Comparison of ENCODE assay signal across 27 cellular contexts in genomic region chr9:7085357-7085756, GRCh38.
"Had no signal": no experiment of that assay in that cellular context is flagged by ENCODE, and none has a peak within 500 bp of the region (broad histone marks: within the 10 kb centered on the region; RNA-seq: fewer than 3 reads in every experiment).

No MANE protein-coding gene starts in this region.

- H3K27me3 Mint-ChIP-seq: naive thymus-derived CD8-positive, alpha-beta T cell; natural killer cell treated with Interleukin-12 subunit alpha and Interleukin-12 subunit beta and Interleukin-15 and Interleukin-18, amount 100 ng/mL, for 72 hours; progenitor cell of endocrine pancreas; stimulated activated naive CD8-positive, alpha-beta T cell treated with anti-CD3 and anti-CD28 coated beads, Interleukin-15, Interleukin-2, amounts not matched to agents 100 ng/mL and 50 ng/mL, for 24 hours had no signal

- H3K9me3 ChIP-seq: ovary, psoas muscle, right lobe of liver, sigmoid colon, stomach, thoracic aorta, thyroid gland, tibial nerve, upper lobe of left lung, vagina had no signal

- H3K79me2 ChIP-seq: parathyroid adenoma had no signal

- H3K27ac ChIP-seq: neural progenitor cell, ovary, parathyroid adenoma, psoas muscle, right lobe of liver, sigmoid colon, stomach, thoracic aorta, thyroid gland, tibial nerve, upper lobe of left lung, vagina had no signal

- DNase-seq: naive thymus-derived CD8-positive, alpha-beta T cell; occipital lobe; ovary; posterior cingulate gyrus; psoas muscle; right cardiac atrium; right lobe of liver; sigmoid colon; small intestine; stimulated activated CD4-positive, alpha-beta T cell treated with anti-CD3 and anti-CD28 coated beads, Interleukin-15, amount 100 ng/mL, for 24 hours; stimulated activated CD4-positive, alpha-beta T cell treated with anti-CD3 and anti-CD28 coated beads, Interleukin-2, amount 100 ng/mL, for 24 hours; stimulated activated CD4-positive, alpha-beta T cell treated with anti-CD3 and anti-CD28 coated beads, Interleukin-2, amount 100 ng/mL, for 48 hours; stimulated activated CD4-positive, alpha-beta T cell treated with anti-CD3 and anti-CD28 coated beads, Interleukin-4, amount 100 ng/mL, for 24 hours; stimulated activated naive CD4-positive, alpha-beta T cell treated with Interleukin-2 at 50 U/mL for 16 hours; stomach; thyroid gland; trophoblast cell; upper lobe of left lung had no signal

- H3K4me2 ChIP-seq: neural progenitor cell had no signal

- H3K4me3 Mint-ChIP-seq: naive thymus-derived CD8-positive, alpha-beta T cell; natural killer cell treated with Interleukin-12 subunit alpha and Interleukin-12 subunit beta and Interleukin-15 and Interleukin-18, amount 100 ng/mL, for 72 hours; neural progenitor cell; stimulated activated effector memory CD8-positive, alpha-beta T cell treated with anti-CD3 and anti-CD28 coated beads, Interleukin-12 subunit alpha, Interleukin-12 subunit beta, amount 100 ng/mL, for 72 hours; stimulated activated naive CD8-positive, alpha-beta T cell treated with anti-CD3 and anti-CD28 coated beads, Interleukin-15, Interleukin-2, amounts not matched to agents 100 ng/mL and 50 ng/mL, for 24 hours had no signal

- ATAC-seq: naive thymus-derived CD8-positive, alpha-beta T cell; natural killer cell treated with Interleukin-12 subunit alpha and Interleukin-12 subunit beta and Interleukin-15 and Interleukin-18, amount 100 ng/mL, for 72 hours; psoas muscle; right cardiac atrium; right lobe of liver; stimulated activated effector memory CD8-positive, alpha-beta T cell treated with anti-CD3 and anti-CD28 coated beads, Interleukin-12 subunit alpha, Interleukin-12 subunit beta, amount 100 ng/mL, for 72 hours had no signal

- H2AFZ ChIP-seq: neural progenitor cell, parathyroid adenoma had no signal

- H3K4me1 ChIP-seq: parathyroid adenoma had no signal

- H3K27me3 ChIP-seq: neural progenitor cell, ovary, right lobe of liver, sigmoid colon, stomach, thyroid gland, tibial nerve, upper lobe of left lung, vagina had no signal

- H3K4me3 ChIP-seq: neural progenitor cell, ovary, psoas muscle, right lobe of liver, sigmoid colon, stomach, thoracic aorta, thyroid gland, tibial nerve, upper lobe of left lung, vagina had no signal

- H3K27ac Mint-ChIP-seq: natural killer cell treated with Interleukin-12 subunit alpha and Interleukin-12 subunit beta and Interleukin-15 and Interleukin-18, amount 100 ng/mL, for 72 hours; neural progenitor cell; progenitor cell of endocrine pancreas; stimulated activated effector memory CD8-positive, alpha-beta T cell treated with anti-CD3 and anti-CD28 coated beads, Interleukin-12 subunit alpha, Interleukin-12 subunit beta, amount 100 ng/mL, for 72 hours; stimulated activated naive CD8-positive, alpha-beta T cell treated with anti-CD3 and anti-CD28 coated beads, Interleukin-15, Interleukin-2, amounts not matched to agents 100 ng/mL and 50 ng/mL, for 24 hours had no signal

- H3K36me3 ChIP-seq: neural progenitor cell, ovary, sigmoid colon, thoracic aorta, thyroid gland, vagina had no signal

- H3K9me3 Mint-ChIP-seq: naive thymus-derived CD8-positive, alpha-beta T cell; natural killer cell treated with Interleukin-12 subunit alpha and Interleukin-12 subunit beta and Interleukin-15 and Interleukin-18, amount 100 ng/mL, for 72 hours; neural progenitor cell; stimulated activated effector memory CD8-positive, alpha-beta T cell treated with anti-CD3 and anti-CD28 coated beads, Interleukin-12 subunit alpha, Interleukin-12 subunit beta, amount 100 ng/mL, for 72 hours; stimulated activated naive CD8-positive, alpha-beta T cell treated with anti-CD3 and anti-CD28 coated beads, Interleukin-15, Interleukin-2, amounts not matched to agents 100 ng/mL and 50 ng/mL, for 24 hours had no signal

- H3K9ac ChIP-seq: neural progenitor cell, parathyroid adenoma had no signal
